Comparison of ENCODE assay signal across 8 cellular contexts in genomic region chrX:78801522-78801921, GRCh38. TPM values are rescaled to one million over a fixed set of nuclear protein-coding genes. Genes with fewer than 3 reads are reported as not detected.
"Had no signal": no experiment of that assay in that cellular context is flagged by ENCODE, and none has a peak within 500 bp of the region (broad histone marks: within the 10 kb centered on the region; RNA-seq: fewer than 3 reads in every experiment).

No MANE protein-coding gene starts in this region.

- H3K4me2 ChIP-seq: KMS-11 had no signal

- H3K27ac ChIP-seq: HL-60, KMS-11 had no signal

- H3K9ac ChIP-seq: KMS-11 had no signal

- DNase-seq: IMR-90, KBM-7, KG1 had no signal

- H3K4me3 ChIP-seq: K562 had no signal

RNA-seq across cellular contexts. Expression of gene LPAR4, which starts 54.0 kb away (rescaled TPM):
- polyA plus RNA-seq: HepG2, IgD-negative memory B cell, IMR-90, K562 had no signal
